Comparison of ENCODE assay signal across 9 cellular contexts in the genomic region with DNA sequence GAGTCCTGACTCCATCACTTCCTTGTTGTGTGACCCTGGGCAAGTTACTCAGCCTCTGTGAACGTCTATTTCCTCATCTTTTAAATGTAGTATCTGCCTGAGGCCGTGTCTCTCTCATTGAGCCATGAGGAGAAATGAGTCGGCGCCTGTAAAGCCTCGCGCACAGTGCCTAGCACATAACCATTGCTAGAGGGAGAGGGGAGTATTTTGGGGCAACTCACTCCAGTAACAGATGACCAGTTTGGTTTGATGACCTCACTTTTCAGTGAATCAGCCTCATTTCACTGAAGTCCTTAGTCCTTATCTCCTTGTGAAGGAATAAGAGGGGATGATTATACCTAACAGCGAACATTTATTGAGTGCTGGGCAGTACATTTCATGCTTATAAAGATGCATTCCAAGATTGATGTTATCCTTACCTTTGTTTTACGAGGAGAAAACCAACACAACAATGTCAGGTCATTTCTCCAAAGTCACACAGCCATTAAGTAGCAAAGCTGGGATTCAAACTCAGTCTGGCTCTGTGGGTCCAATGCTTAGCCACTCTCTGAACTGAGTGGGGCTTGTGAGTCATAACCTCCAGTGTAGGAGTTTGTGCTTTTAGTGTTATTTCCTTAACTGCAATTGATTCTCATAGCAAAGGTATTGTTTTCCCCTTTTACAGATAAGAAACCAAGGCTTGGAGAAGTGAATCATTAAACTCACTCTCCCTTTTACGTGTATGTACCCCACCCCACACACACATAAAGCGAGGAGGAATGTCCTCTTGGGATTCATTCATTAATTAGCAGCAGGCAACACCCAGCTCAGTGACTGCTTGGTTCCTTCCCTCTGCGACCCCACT. TPM values are rescaled to one million over a fixed set of nuclear protein-coding genes. Genes with fewer than 3 reads are reported as not detected.
DNase-seq lines count a peak whose midpoint lies in the region; ATAC-seq and TF ChIP-seq lines count a peak whose summit lies in the region.
"Had no signal": no experiment of that assay in that cellular context is flagged by ENCODE, and none has a peak within 500 bp of the region (broad histone marks: within the 10 kb centered on the region; RNA-seq: fewer than 3 reads in every experiment).

No MANE protein-coding gene starts in this region.

- ATAC-seq in HG02884 (IDR thresholded peaks at IDR 0.05; ENCODE audit: unreplicated experiment) (peak; percentile 50), GM18520 (IDR thresholded peaks at IDR 0.05; ENCODE audit: unreplicated experiment) (no peak)

- POLR2A ChIA-PET in activated CD4-positive, alpha-beta memory T cell treated with anti-CD3 and anti-CD28 coated beads, Interleukin-2, amount 10 ng/mL, durations not matched to agents 7 days and 5 days (lab: Charles Lee), result interaction anchor here (1.6 kb wide), 1 partner anchor 21 kb away, joined by 3 read pairs; no protein-coding TSS in a partner anchor
- POLR2A ChIA-PET in GM10248 (lab: Yijun Ruan, JAX), result no interaction called here

- TF ChIP-seq CTCF in GM10248 (IDR thresholded peaks at IDR 0.05; ENCODE audit: control extremely low read depth, extremely low read depth, low read depth, missing control alignments), result no peak

- H3K4me1 Mint-ChIP-seq in activated CD4-positive, alpha-beta memory T cell treated with anti-CD3 and anti-CD28 coated beads, Interleukin-2, amount 10 ng/mL, durations not matched to agents 7 days and 5 days, result peaks cover 21% of the 10 kb centered on the region

- H3K36me3 Mint-ChIP-seq in activated CD4-positive, alpha-beta memory T cell treated with anti-CD3 and anti-CD28 coated beads, Interleukin-2, amount 10 ng/mL, durations not matched to agents 7 days and 5 days (ENCODE audit: low read depth), result peaks cover 3% of the 10 kb centered on the region

- H3K4me3 Mint-ChIP-seq in activated CD4-positive, alpha-beta memory T cell treated with anti-CD3 and anti-CD28 coated beads, Interleukin-2, amount 10 ng/mL, durations not matched to agents 7 days and 5 days, result no peak overlapping the region
- H3K4me3 Mint-ChIP-seq: IgD-negative memory B cell had no signal

- H3K27me3 Mint-ChIP-seq in activated CD4-positive, alpha-beta memory T cell treated with anti-CD3 and anti-CD28 coated beads, Interleukin-2, amount 10 ng/mL, durations not matched to agents 7 days and 5 days, result no peaks in the 10 kb centered on the region
- H3K27me3 Mint-ChIP-seq: IgD-negative memory B cell had no signal

- DNase-seq in CD1c-positive myeloid dendritic cell (ENCODE audit: extremely low spot score) (peak; percentile 74), kidney tubule cell (ENCODE audit: low spot score) (peak; percentile 97), GM10248 (ENCODE audit: extremely low spot score) (no peak), NCI-H345 treated with DMSO at 0.1 percent for 48 hours (lab: John Stamatoyannopoulos, UW; ENCODE audit: unreplicated experiment) (no peak), NCI-H2227 (lab: John Stamatoyannopoulos, UW; ENCODE audit: unreplicated experiment) (no peak)
- DNase-seq in activated CD4-positive, alpha-beta memory T cell treated with anti-CD3 and anti-CD28 coated beads, Interleukin-2, amount 10 ng/mL, durations not matched to agents 7 days and 5 days, result no peak

- H3K9me3 Mint-ChIP-seq in activated CD4-positive, alpha-beta memory T cell treated with anti-CD3 and anti-CD28 coated beads, Interleukin-2, amount 10 ng/mL, durations not matched to agents 7 days and 5 days, result no peaks in the 10 kb centered on the region
- H3K9me3 Mint-ChIP-seq: IgD-negative memory B cell had no signal

- peak overlapping the region; percentile 40 for H3K27ac Mint-ChIP-seq in activated CD4-positive, alpha-beta memory T cell treated with anti-CD3 and anti-CD28 coated beads, Interleukin-2, amount 10 ng/mL, durations not matched to agents 7 days and 5 days
- H3K27ac Mint-ChIP-seq: IgD-negative memory B cell had no signal

- CTCF ChIA-PET in activated CD4-positive, alpha-beta memory T cell treated with anti-CD3 and anti-CD28 coated beads, Interleukin-2, amount 10 ng/mL, durations not matched to agents 7 days and 5 days (lab: Charles Lee), result interaction anchor here (1.1 kb wide), 1 partner anchor 260 kb away, joined by 3 read pairs; no protein-coding TSS in a partner anchor
- CTCF ChIA-PET in GM10248 (lab: Yijun Ruan, JAX), result interaction anchor here (1.0 to 2.3 kb wide), 7 partner anchors 10 to 176 kb away, joined by 3 to 6 read pairs (median 4); no protein-coding TSS in a partner anchor

RNA-seq across cellular contexts. Expression of a gene that starts 25.9 kb away (rescaled TPM):
- 1 to 10 TPM; 6.8 to 8.1 TPM for total RNA-seq in activated CD4-positive, alpha-beta memory T cell treated with anti-CD3 and anti-CD28 coated beads, Interleukin-2, amount 10 ng/mL, durations not matched to agents 7 days and 5 days

Comparison
In these comparisons a context has a peak if more than half of its experiments do, and no peak if none do; other contexts are left out.
1. DNase-seq: peak in CD1c-positive myeloid dendritic cell (single experiment) and kidney tubule cell (single experiment); none in activated CD4-positive, alpha-beta memory T cell treated with anti-CD3 and anti-CD28 coated beads, Interleukin-2, amount 10 ng/mL, durations not matched to agents 7 days and 5 days (single experiment), GM10248 (single experiment), NCI-H345 treated with DMSO at 0.1 percent for 48 hours (single experiment) and NCI-H2227 (single experiment).